In the genomic region with DNA sequence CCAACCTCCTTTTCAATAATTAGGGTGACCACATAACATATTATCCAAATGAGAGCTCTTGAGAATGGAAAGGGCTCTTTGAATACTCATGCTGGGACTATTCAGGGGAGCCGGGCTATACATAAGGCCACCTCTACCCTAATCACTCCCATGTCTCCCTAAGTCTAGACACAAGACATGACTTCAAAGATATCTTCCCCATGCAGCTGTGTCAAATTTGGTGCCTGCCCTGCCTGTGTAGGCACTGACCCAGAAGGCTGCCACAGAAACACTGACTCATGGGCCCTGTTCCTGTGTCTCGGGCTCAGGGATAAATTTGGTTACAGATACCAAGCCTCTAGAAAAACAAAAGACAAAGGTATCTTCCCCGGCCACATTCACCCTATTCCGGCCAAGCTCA, we compare ENCODE assay signal across 2 cellular contexts.
TF ChIP-seq lines count a peak whose summit lies in the region.

No MANE protein-coding gene starts in this region.

TF ChIP-seq in SK-N-SH, 30 proteins besides CTCF, POLR2A, EP300 and RAD21:
- TF ChIP-seq GATA2 (CRISPR knock-in tag; IDR thresholded peaks at IDR 0.05) = no peak
- TF ChIP-seq, protein P1, sequence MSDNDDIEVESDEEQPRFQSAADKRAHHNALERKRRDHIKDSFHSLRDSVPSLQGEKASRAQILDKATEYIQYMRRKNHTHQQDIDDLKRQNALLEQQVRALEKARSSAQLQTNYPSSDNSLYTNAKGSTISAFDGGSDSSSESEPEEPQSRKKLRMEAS (IDR thresholded peaks at IDR 0.05; ENCODE audit: low read depth) = no peak
- TF ChIP-seq MXI1 (IDR thresholded peaks at IDR 0.05; ENCODE audit: low read depth, low read length) = no peak
- no peak for TF ChIP-seq GABPA (IDR thresholded peaks at IDR 0.05; ENCODE audit: low read depth)
- TF ChIP-seq, protein P2, sequence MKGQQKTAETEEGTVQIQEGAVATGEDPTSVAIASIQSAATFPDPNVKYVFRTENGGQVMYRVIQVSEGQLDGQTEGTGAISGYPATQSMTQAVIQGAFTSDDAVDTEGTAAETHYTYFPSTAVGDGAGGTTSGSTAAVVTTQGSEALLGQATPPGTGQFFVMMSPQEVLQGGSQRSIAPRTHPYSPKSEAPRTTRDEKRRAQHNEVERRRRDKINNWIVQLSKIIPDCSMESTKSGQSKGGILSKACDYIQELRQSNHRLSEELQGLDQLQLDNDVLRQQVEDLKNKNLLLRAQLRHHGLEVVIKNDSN (IDR thresholded peaks at IDR 0.05; ENCODE audit: borderline replicate concordance, low read depth) = no peak
- no peak for TF ChIP-seq RCOR1 (IDR thresholded peaks at IDR 0.05; ENCODE audit: low read length)
- no peak for TF ChIP-seq ELF1 (IDR thresholded peaks at IDR 0.05)
- TF ChIP-seq, protein P3, sequence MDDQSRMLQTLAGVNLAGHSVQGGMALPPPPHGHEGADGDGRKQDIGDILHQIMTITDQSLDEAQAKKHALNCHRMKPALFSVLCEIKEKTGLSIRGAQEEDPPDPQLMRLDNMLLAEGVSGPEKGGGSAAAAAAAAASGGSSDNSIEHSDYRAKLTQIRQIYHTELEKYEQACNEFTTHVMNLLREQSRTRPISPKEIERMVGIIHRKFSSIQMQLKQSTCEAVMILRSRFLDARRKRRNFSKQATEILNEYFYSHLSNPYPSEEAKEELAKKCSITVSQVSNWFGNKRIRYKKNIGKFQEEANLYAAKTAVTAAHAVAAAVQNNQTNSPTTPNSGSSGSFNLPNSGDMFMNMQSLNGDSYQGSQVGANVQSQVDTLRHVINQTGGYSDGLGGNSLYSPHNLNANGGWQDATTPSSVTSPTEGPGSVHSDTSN (IDR thresholded peaks at IDR 0.05) = no peak
- TF ChIP-seq SIN3A (IDR thresholded peaks at IDR 0.05; ENCODE audit: borderline replicate concordance, low read depth, low read length) = no peak
- no peak for TF ChIP-seq FOXM1 (IDR thresholded peaks at IDR 0.05; ENCODE audit: low read depth)
- TF ChIP-seq SMC3 (IDR thresholded peaks at IDR 0.05; ENCODE audit: low read depth, low read length) = no peak
- no peak for TF ChIP-seq EZH2phosphoT487 (IDR thresholded peaks at IDR 0.05; ENCODE audit: borderline replicate concordance, low read depth)
- no peak for TF ChIP-seq NRF1 (IDR thresholded peaks at IDR 0.05; ENCODE audit: low read depth, low read length)
- TF ChIP-seq YY1 (IDR thresholded peaks at IDR 0.05; ENCODE audit: low read depth) = no peak
- no peak for TF ChIP-seq FOSL2 (IDR thresholded peaks at IDR 0.05; ENCODE audit: borderline replicate concordance, low read depth)
- no peak for TF ChIP-seq RXRA (IDR thresholded peaks at IDR 0.05; ENCODE audit: borderline replicate concordance, low read depth)
- no peak for TF ChIP-seq RFX5 (IDR thresholded peaks at IDR 0.05; ENCODE audit: low read length)
- TF ChIP-seq, protein P4, sequence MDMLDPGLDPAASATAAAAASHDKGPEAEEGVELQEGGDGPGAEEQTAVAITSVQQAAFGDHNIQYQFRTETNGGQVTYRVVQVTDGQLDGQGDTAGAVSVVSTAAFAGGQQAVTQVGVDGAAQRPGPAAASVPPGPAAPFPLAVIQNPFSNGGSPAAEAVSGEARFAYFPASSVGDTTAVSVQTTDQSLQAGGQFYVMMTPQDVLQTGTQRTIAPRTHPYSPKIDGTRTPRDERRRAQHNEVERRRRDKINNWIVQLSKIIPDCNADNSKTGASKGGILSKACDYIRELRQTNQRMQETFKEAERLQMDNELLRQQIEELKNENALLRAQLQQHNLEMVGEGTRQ (IDR thresholded peaks at IDR 0.05; ENCODE audit: borderline replicate concordance, low read depth, low read length) = no peak
- TF ChIP-seq FOXJ3 (CRISPR knock-in tag; IDR thresholded peaks at IDR 0.05) = no peak
- no peak for TF ChIP-seq JUND (IDR thresholded peaks at IDR 0.05)
TF ChIP-seq in SK-N-SH: peak in this region for 0.

TF ChIP-seq in SK-N-SH treated with all-trans-retinoic acid at 6 μM for 48 hours, 23 proteins besides CTCF, POLR2A, EP300 and RAD21:
- no peak for TF ChIP-seq TCF4 (CRISPR knock-in tag; IDR thresholded peaks at IDR 0.05; ENCODE audit: borderline replicate concordance)
- TF ChIP-seq, protein P5, sequence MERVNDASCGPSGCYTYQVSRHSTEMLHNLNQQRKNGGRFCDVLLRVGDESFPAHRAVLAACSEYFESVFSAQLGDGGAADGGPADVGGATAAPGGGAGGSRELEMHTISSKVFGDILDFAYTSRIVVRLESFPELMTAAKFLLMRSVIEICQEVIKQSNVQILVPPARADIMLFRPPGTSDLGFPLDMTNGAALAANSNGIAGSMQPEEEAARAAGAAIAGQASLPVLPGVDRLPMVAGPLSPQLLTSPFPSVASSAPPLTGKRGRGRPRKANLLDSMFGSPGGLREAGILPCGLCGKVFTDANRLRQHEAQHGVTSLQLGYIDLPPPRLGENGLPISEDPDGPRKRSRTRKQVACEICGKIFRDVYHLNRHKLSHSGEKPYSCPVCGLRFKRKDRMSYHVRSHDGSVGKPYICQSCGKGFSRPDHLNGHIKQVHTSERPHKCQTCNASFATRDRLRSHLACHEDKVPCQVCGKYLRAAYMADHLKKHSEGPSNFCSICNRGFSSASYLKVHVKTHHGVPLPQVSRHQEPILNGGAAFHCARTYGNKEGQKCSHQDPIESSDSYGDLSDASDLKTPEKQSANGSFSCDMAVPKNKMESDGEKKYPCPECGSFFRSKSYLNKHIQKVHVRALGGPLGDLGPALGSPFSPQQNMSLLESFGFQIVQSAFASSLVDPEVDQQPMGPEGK (CRISPR knock-in tag; IDR thresholded peaks at IDR 0.05; ENCODE audit: borderline replicate concordance) = no peak
- no peak for TF ChIP-seq ZFP3 (CRISPR knock-in tag; IDR thresholded peaks at IDR 0.05)
- TF ChIP-seq, protein P6, sequence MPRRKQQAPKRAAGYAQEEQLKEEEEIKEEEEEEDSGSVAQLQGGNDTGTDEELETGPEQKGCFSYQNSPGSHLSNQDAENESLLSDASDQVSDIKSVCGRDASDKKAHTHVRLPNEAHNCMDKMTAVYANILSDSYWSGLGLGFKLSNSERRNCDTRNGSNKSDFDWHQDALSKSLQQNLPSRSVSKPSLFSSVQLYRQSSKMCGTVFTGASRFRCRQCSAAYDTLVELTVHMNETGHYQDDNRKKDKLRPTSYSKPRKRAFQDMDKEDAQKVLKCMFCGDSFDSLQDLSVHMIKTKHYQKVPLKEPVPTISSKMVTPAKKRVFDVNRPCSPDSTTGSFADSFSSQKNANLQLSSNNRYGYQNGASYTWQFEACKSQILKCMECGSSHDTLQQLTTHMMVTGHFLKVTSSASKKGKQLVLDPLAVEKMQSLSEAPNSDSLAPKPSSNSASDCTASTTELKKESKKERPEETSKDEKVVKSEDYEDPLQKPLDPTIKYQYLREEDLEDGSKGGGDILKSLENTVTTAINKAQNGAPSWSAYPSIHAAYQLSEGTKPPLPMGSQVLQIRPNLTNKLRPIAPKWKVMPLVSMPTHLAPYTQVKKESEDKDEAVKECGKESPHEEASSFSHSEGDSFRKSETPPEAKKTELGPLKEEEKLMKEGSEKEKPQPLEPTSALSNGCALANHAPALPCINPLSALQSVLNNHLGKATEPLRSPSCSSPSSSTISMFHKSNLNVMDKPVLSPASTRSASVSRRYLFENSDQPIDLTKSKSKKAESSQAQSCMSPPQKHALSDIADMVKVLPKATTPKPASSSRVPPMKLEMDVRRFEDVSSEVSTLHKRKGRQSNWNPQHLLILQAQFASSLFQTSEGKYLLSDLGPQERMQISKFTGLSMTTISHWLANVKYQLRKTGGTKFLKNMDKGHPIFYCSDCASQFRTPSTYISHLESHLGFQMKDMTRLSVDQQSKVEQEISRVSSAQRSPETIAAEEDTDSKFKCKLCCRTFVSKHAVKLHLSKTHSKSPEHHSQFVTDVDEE (CRISPR knock-in tag; IDR thresholded peaks at IDR 0.05) = no peak
- TF ChIP-seq, protein P7, sequence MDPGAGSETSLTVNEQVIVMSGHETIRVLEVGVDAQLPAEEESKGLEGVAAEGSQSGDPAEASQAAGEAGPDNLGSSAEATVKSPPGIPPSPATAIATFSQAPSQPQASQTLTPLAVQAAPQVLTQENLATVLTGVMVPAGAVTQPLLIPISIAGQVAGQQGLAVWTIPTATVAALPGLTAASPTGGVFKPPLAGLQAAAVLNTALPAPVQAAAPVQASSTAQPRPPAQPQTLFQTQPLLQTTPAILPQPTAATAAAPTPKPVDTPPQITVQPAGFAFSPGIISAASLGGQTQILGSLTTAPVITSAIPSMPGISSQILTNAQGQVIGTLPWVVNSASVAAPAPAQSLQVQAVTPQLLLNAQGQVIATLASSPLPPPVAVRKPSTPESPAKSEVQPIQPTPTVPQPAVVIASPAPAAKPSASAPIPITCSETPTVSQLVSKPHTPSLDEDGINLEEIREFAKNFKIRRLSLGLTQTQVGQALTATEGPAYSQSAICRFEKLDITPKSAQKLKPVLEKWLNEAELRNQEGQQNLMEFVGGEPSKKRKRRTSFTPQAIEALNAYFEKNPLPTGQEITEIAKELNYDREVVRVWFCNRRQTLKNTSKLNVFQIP (CRISPR knock-in tag; IDR thresholded peaks at IDR 0.05; ENCODE audit: borderline replicate concordance, low read depth) = no peak
- TF ChIP-seq GLIS3 (CRISPR knock-in tag; IDR thresholded peaks at IDR 0.05) = no peak
- no peak for TF ChIP-seq PPARA (CRISPR knock-in tag; IDR thresholded peaks at IDR 0.05; ENCODE audit: borderline replicate concordance)
- no peak for TF ChIP-seq ZFP30 (CRISPR knock-in tag; IDR thresholded peaks at IDR 0.05)
- TF ChIP-seq SNAI2 (CRISPR knock-in tag; IDR thresholded peaks at IDR 0.05) = no peak
- TF ChIP-seq ARNTL (CRISPR knock-in tag; IDR thresholded peaks at IDR 0.05; ENCODE audit: borderline replicate concordance, low read depth) = no peak
- TF ChIP-seq ZNF8 (CRISPR knock-in tag; IDR thresholded peaks at IDR 0.05) = no peak
- TF ChIP-seq ISL1 (CRISPR knock-in tag; IDR thresholded peaks at IDR 0.05) = no peak
- TF ChIP-seq, protein P8, sequence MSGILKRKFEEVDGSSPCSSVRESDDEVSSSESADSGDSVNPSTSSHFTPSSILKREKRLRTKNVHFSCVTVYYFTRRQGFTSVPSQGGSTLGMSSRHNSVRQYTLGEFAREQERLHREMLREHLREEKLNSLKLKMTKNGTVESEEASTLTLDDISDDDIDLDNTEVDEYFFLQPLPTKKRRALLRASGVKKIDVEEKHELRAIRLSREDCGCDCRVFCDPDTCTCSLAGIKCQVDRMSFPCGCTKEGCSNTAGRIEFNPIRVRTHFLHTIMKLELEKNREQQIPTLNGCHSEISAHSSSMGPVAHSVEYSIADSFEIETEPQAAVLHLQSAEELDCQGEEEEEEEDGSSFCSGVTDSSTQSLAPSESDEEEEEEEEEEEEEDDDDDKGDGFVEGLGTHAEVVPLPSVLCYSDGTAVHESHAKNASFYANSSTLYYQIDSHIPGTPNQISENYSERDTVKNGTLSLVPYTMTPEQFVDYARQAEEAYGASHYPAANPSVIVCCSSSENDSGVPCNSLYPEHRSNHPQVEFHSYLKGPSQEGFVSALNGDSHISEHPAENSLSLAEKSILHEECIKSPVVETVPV (CRISPR knock-in tag; IDR thresholded peaks at IDR 0.05) = no peak
- no peak for TF ChIP-seq ZNF70 (CRISPR knock-in tag; IDR thresholded peaks at IDR 0.05)
- no peak for TF ChIP-seq ZNF565 (CRISPR knock-in tag; conservative IDR thresholded peaks at IDR 0.05; ENCODE audit: low read depth)
- TF ChIP-seq OSR1 (CRISPR knock-in tag; IDR thresholded peaks at IDR 0.05) = no peak
- no peak for TF ChIP-seq BACH2 (CRISPR knock-in tag; IDR thresholded peaks at IDR 0.05; ENCODE audit: borderline replicate concordance)
TF ChIP-seq in SK-N-SH treated with all-trans-retinoic acid at 6 μM for 48 hours: peak in this region for 0.
